Comparison of ENCODE assay signal across 10 cellular contexts in the genomic region with DNA sequence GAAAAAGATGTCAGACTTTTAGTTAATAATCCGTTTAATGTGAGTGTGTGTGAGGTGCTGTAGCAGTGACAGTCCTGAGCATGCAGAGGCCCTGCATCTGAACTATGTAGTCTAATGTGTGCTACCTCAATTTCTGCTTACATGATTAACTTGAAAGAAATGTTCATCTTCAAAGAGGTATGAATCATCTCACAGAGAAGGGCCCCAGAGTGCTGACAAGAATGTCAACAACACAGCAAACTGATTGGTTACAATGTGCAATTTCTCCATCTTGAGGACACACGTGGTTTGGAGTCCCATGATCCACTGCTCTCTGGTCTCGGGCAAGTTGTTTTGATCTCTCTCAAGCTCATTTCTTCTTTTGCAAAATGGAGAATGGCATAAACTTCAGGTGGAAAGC.
A peak's percentile ranks its signal among the peaks of the same experiment; 100 is the strongest.
DNase-seq lines count a peak whose midpoint lies in the region; ATAC-seq and TF ChIP-seq lines count a peak whose summit lies in the region.
"Had no signal": no experiment of that assay in that cellular context is flagged by ENCODE, and none has a peak within 500 bp of the region (broad histone marks: within the 10 kb centered on the region; RNA-seq: fewer than 3 reads in every experiment).

No MANE protein-coding gene starts in this region.

- DNase-seq in stimulated activated CD4-positive, alpha-beta T cell treated with anti-CD3 and anti-CD28 coated beads, Interleukin-15, amount 100 ng/mL, for 24 hours: peak; percentile 11
- DNase-seq in stimulated activated CD4-positive, alpha-beta T cell treated with anti-CD3 and anti-CD28 coated beads, Interleukin-2, amount 100 ng/mL, for 48 hours: no peak
- no peak for DNase-seq in T-helper 17 cell
- DNase-seq in epithelial cell of esophagus (ENCODE audit: low read depth): peak; percentile 80
- peak; percentile 36 to 43 for DNase-seq in stimulated activated naive CD8-positive, alpha-beta T cell treated with anti-CD3 and anti-CD28 coated beads, Interleukin-15, amount 100 ng/mL, for 72 hours
- no peak for DNase-seq in NCI-H1930 (lab: John Stamatoyannopoulos, UW)
- DNase-seq in right atrium auricular region (ENCODE audit: low spot score): no peak
- DNase-seq: aorta, occipital lobe had no signal

- peaks cover 27% of the 10 kb centered on the region for H3K36me3 ChIP-seq in right atrium auricular region

- H3K4me1 ChIP-seq in right atrium auricular region: peaks cover 0 to 29% of the 10 kb centered on the region in 2 donors

- peak; percentile 91 for ATAC-seq in T-helper 17 cell
- peak; percentile 87 for ATAC-seq in stimulated activated naive CD8-positive, alpha-beta T cell treated with anti-CD3 and anti-CD28 coated beads, Interleukin-15, amount 100 ng/mL, for 72 hours
- no peak for ATAC-seq in HG03175 (IDR thresholded peaks at IDR 0.05; ENCODE audit: unreplicated experiment)

- H3K27ac ChIP-seq in right atrium auricular region: peak overlapping the region in 1 of 2 donors; percentile 6

- no peaks in the 10 kb centered on the region for H3K27me3 Mint-ChIP-seq in T-helper 17 cell
- no peaks in the 10 kb centered on the region for H3K27me3 Mint-ChIP-seq in stimulated activated naive CD8-positive, alpha-beta T cell treated with anti-CD3 and anti-CD28 coated beads, Interleukin-15, amount 100 ng/mL, for 72 hours

- H3K27ac Mint-ChIP-seq in T-helper 17 cell: peak overlapping the region; percentile 39
- peak overlapping the region; percentile 52 to 96 for H3K27ac Mint-ChIP-seq in stimulated activated naive CD8-positive, alpha-beta T cell treated with anti-CD3 and anti-CD28 coated beads, Interleukin-15, amount 100 ng/mL, for 72 hours

- TF ChIP-seq CTCF in epithelial cell of esophagus (IDR thresholded peaks at IDR 0.05; ENCODE audit: insufficient read depth, low read depth, low read length, missing control alignments) (no peak), right atrium auricular region (IDR thresholded peaks at IDR 0.05) (no peak)

- H3K4me3 Mint-ChIP-seq in T-helper 17 cell: peak overlapping the region; percentile 19
- peak overlapping the region; percentile 35 to 53 for H3K4me3 Mint-ChIP-seq in stimulated activated naive CD8-positive, alpha-beta T cell treated with anti-CD3 and anti-CD28 coated beads, Interleukin-15, amount 100 ng/mL, for 72 hours

- H3K4me1 Mint-ChIP-seq in T-helper 17 cell: peaks cover 35% of the 10 kb centered on the region
- H3K4me1 Mint-ChIP-seq in stimulated activated naive CD8-positive, alpha-beta T cell treated with anti-CD3 and anti-CD28 coated beads, Interleukin-15, amount 100 ng/mL, for 72 hours: peaks cover 27% of the 10 kb centered on the region

- H3K4me3 ChIP-seq in epithelial cell of esophagus (ENCODE audit: low read length): no peak overlapping the region
- no peak overlapping the region for H3K4me3 ChIP-seq in right atrium auricular region

- no peaks in the 10 kb centered on the region for H3K27me3 ChIP-seq in right atrium auricular region

- H3K9me3 Mint-ChIP-seq in stimulated activated naive CD8-positive, alpha-beta T cell treated with anti-CD3 and anti-CD28 coated beads, Interleukin-15, amount 100 ng/mL, for 72 hours: no peaks in the 10 kb centered on the region

- peaks cover 17% of the 10 kb centered on the region for H3K36me3 Mint-ChIP-seq in T-helper 17 cell (ENCODE audit: low read depth)

- H3K9me3 ChIP-seq in T-helper 17 cell (ENCODE audit: control insufficient read depth, low read length, poor library complexity, severe bottlenecking): no peaks in the 10 kb centered on the region
- no peaks in the 10 kb centered on the region for H3K9me3 ChIP-seq in right atrium auricular region

Comparison
In these comparisons a context has a peak if more than half of its experiments do, and no peak if none do; other contexts are left out.
1. DNase-seq: peak in stimulated activated CD4-positive, alpha-beta T cell treated with anti-CD3 and anti-CD28 coated beads, Interleukin-15, amount 100 ng/mL, for 24 hours (single experiment), epithelial cell of esophagus (single experiment) and stimulated activated naive CD8-positive, alpha-beta T cell treated with anti-CD3 and anti-CD28 coated beads, Interleukin-15, amount 100 ng/mL, for 72 hours (2 of 2); none in stimulated activated CD4-positive, alpha-beta T cell treated with anti-CD3 and anti-CD28 coated beads, Interleukin-2, amount 100 ng/mL, for 48 hours (0 of 2), T-helper 17 cell (0 of 3), NCI-H1930 (0 of 2) and right atrium auricular region (single experiment).